7 cellular contexts compared by ENCODE assay signal in the genomic region with DNA sequence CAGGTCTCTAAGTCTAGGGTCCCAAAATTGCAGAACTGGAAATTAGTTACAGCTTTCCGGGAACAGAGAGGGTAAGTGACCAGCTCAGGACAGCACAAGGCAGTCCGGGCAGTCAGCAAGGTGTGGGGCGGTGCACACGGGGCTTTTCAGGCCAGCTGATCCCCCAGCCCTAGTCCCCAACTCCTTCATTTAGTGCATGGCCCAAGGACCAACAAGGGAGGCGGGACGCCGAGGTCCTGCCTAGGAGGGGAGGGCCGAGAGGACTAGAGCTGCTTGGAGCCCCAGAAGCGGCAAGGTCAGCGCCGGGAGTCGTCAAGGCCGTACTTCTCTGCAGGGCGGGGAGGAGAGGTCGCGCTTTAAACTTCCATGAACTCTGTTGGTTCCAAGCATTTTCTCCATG. TPM values are rescaled to one million over a fixed set of nuclear protein-coding genes. Genes with fewer than 3 reads are reported as not detected.
DNase-seq lines count a peak whose midpoint lies in the region; ATAC-seq lines count a peak whose summit lies in the region.

No MANE protein-coding gene starts in this region.

- H3K4me3 Mint-ChIP-seq in IgD-negative memory B cell, result peak overlapping the region; percentile 85 to 98 (median 95)
- peak overlapping the region; percentile 95 for H3K4me3 Mint-ChIP-seq in activated naive CD8-positive, alpha-beta T cell
- peak overlapping the region; percentile 92 for H3K4me3 Mint-ChIP-seq in stimulated activated memory B cell treated with anti-CD40 and anti-IgM and Interleukin-4, amounts not matched to agents 10 μg/mL and 1 μg/mL and 100 μg/mL, for 72 hours

- peak overlapping the region in 2 of 3 donors; percentile 89 to 97 for H3K27ac Mint-ChIP-seq in IgD-negative memory B cell
- H3K27ac Mint-ChIP-seq in activated naive CD8-positive, alpha-beta T cell, result no peak overlapping the region
- peak overlapping the region; percentile 88 for H3K27ac Mint-ChIP-seq in stimulated activated memory B cell treated with anti-CD40 and anti-IgM and Interleukin-4, amounts not matched to agents 10 μg/mL and 1 μg/mL and 100 μg/mL, for 72 hours

- no peak overlapping the region for H3K27ac ChIP-seq in iPS-20b (ENCODE audit: low read length)

- H3K27me3 Mint-ChIP-seq in IgD-negative memory B cell, result no peaks in the 10 kb centered on the region
- H3K27me3 Mint-ChIP-seq in activated naive CD8-positive, alpha-beta T cell, result no peaks in the 10 kb centered on the region
- H3K27me3 Mint-ChIP-seq in stimulated activated memory B cell treated with anti-CD40 and anti-IgM and Interleukin-4, amounts not matched to agents 10 μg/mL and 1 μg/mL and 100 μg/mL, for 72 hours, result no peaks in the 10 kb centered on the region

- H3K27me3 ChIP-seq in iPS-20b (ENCODE audit: insufficient read depth, low read length), result peaks cover 66% of the 10 kb centered on the region

- no peaks in the 10 kb centered on the region for H3K36me3 ChIP-seq in iPS-20b (ENCODE audit: insufficient read depth, low read depth, low read length)

- H3K4me1 Mint-ChIP-seq in IgD-negative memory B cell, result peaks cover 6 to 25% (median 14%) of the 10 kb centered on the region in 3 donors
- peaks cover 29% of the 10 kb centered on the region for H3K4me1 Mint-ChIP-seq in activated naive CD8-positive, alpha-beta T cell (ENCODE audit: low read depth)
- peaks cover 37% of the 10 kb centered on the region for H3K4me1 Mint-ChIP-seq in stimulated activated memory B cell treated with anti-CD40 and anti-IgM and Interleukin-4, amounts not matched to agents 10 μg/mL and 1 μg/mL and 100 μg/mL, for 72 hours

- H3K4me1 ChIP-seq in iPS-20b (ENCODE audit: insufficient read depth, low read length), result no peaks in the 10 kb centered on the region; the same call in none of the 2 replicates

- ATAC-seq in stimulated activated memory B cell treated with anti-CD40 and anti-IgM and Interleukin-4, amounts not matched to agents 10 μg/mL and 1 μg/mL and 100 μg/mL, for 72 hours, result no peak
- ATAC-seq in HG02870 (IDR thresholded peaks at IDR 0.05; ENCODE audit: unreplicated experiment), result no peak

- H3K9ac ChIP-seq in iPS-20b (ENCODE audit: low read depth, low read length), result no peak overlapping the region; the same call in 1 of the 2 replicates

- DNase-seq in NCI-H2081 (lab: John Stamatoyannopoulos, UW) (no peak), DMS114 treated with DMSO at 0.1 percent for 48 hours (lab: John Stamatoyannopoulos, UW; ENCODE audit: unreplicated experiment) (no peak)

- no peaks in the 10 kb centered on the region for H3K36me3 Mint-ChIP-seq in IgD-negative memory B cell
- no peaks in the 10 kb centered on the region for H3K36me3 Mint-ChIP-seq in activated naive CD8-positive, alpha-beta T cell
- no peaks in the 10 kb centered on the region for H3K36me3 Mint-ChIP-seq in stimulated activated memory B cell treated with anti-CD40 and anti-IgM and Interleukin-4, amounts not matched to agents 10 μg/mL and 1 μg/mL and 100 μg/mL, for 72 hours

- H3K9me3 ChIP-seq in iPS-20b (ENCODE audit: insufficient read depth, low read depth, low read length), result no peaks in the 10 kb centered on the region

- H3K9me3 Mint-ChIP-seq in IgD-negative memory B cell, result no peaks in the 10 kb centered on the region
- no peaks in the 10 kb centered on the region for H3K9me3 Mint-ChIP-seq in activated naive CD8-positive, alpha-beta T cell (ENCODE audit: low read depth)
- H3K9me3 Mint-ChIP-seq in stimulated activated memory B cell treated with anti-CD40 and anti-IgM and Interleukin-4, amounts not matched to agents 10 μg/mL and 1 μg/mL and 100 μg/mL, for 72 hours, result no peaks in the 10 kb centered on the region

- H3K4me3 ChIP-seq in iPS-20b (ENCODE audit: low read length), result peak overlapping the region; percentile 87

RNA-seq across cellular contexts. Expression of a gene that starts 2.0 kb away (rescaled TPM):
- polyA plus RNA-seq in IgD-negative memory B cell, result 3.3 TPM
